ENCODE assay signal across 24 cellular contexts in genomic region chr1:222663535-222663934, GRCh38. TPM values are rescaled to one million over a fixed set of nuclear protein-coding genes. Genes with fewer than 3 reads are reported as not detected.
DNase-seq lines count a peak whose midpoint lies in the region; ATAC-seq, FAIRE-seq and TF ChIP-seq lines count a peak whose summit lies in the region.
"Had no signal": no experiment of that assay in that cellular context is flagged by ENCODE, and none has a peak within 500 bp of the region (broad histone marks: within the 10 kb centered on the region; RNA-seq: fewer than 3 reads in every experiment).

No MANE protein-coding gene starts in this region.

- H3K36me3 Mint-ChIP-seq in activated naive CD8-positive, alpha-beta T cell: peaks cover 4% of the 10 kb centered on the region
- peaks cover 32% of the 10 kb centered on the region for H3K36me3 Mint-ChIP-seq in activated naive CD8-positive, alpha-beta T cell treated with anti-CD3 and anti-CD28 coated beads for 36 hours

- ATAC-seq in K562: no peak
- ATAC-seq: A549; CD8-positive, alpha-beta T cell; GM12878; HCT116 had no signal

- no TSS peak for BruUV-seq in K562 (replicated peaks; lab: Mats Ljungman, UMichigan)

- no peak overlapping the region for H3K27ac ChIP-seq in K562 (ENCODE audit: extremely low read depth, low read depth, low read length)
- H3K27ac ChIP-seq: A549, GM23248 had no signal

- 95% methylated on average over 3 of the region's 3 CpGs for whole genome bisulfite sequencing in K562 (ENCODE audit: insufficient coverage, low coverage, missing lambda C conversion rate)

- H3K4me3 ChIP-seq in K562: no peak overlapping the region
- H3K4me3 ChIP-seq: A549, GM12878, GM23248 had no signal

- no peak overlapping the region for H3K4me2 ChIP-seq in K562 (ENCODE audit: insufficient read depth, low read length)
- H3K4me2 ChIP-seq: A549 had no signal

- no peak overlapping the region for H2AFZ ChIP-seq in K562 (ENCODE audit: low read depth, low read length)
- H2AFZ ChIP-seq: GM23248 had no signal

- intact Hi-C loops in K562 (cut with micrococcal nuclease): loop anchor here (5.0 kb wide), 1 partner anchor 34 kb away; no protein-coding TSS in a partner anchor

- peak overlapping the region; percentile 81 for H3K27ac Mint-ChIP-seq in activated naive CD8-positive, alpha-beta T cell
- no peak overlapping the region for H3K27ac Mint-ChIP-seq in activated naive CD8-positive, alpha-beta T cell treated with anti-CD3 and anti-CD28 coated beads for 36 hours
- H3K27ac Mint-ChIP-seq: H9 had no signal

- H3K9me3 Mint-ChIP-seq in activated naive CD8-positive, alpha-beta T cell (ENCODE audit: low read depth): no peaks in the 10 kb centered on the region
- no peaks in the 10 kb centered on the region for H3K9me3 Mint-ChIP-seq in activated naive CD8-positive, alpha-beta T cell treated with anti-CD3 and anti-CD28 coated beads for 36 hours
- H3K9me3 Mint-ChIP-seq: CD8-positive, alpha-beta T cell; H9 had no signal

- TF ChIP-seq EP300 in K562 (IDR thresholded peaks at IDR 0.05; ENCODE audit: low read length): no peak

- FAIRE-seq in H54 (lab: Jason Lieb, UNC) (peak; percentile 23), K562 (lab: Jason Lieb, UNC) (no peak)
- FAIRE-seq: A549, GM12878, GM18507, H1 had no signal

- no peaks in the 10 kb centered on the region for H3K9me3 ChIP-seq in K562 (replicated peaks; ENCODE audit: control insufficient read depth, insufficient read depth, low read depth, low read length)
- H3K9me3 ChIP-seq: A549, Caco-2 had no signal

- H3K27me3 ChIP-seq in K562 (ENCODE audit: control insufficient read depth in 2 of 2, insufficient read depth in 2 of 2, low read length in 2 of 2): no peaks in the 10 kb centered on the region

- in situ Hi-C loops in K562 (cut with MboI) (no loop called here), GM13977 (cut with MboI; ENCODE audit: low pct_unique_long_range_greater_than_20kb, low sequenced_read_pairs, unreplicated experiment) (no loop called here)

- no peak for DNase-seq in activated naive CD8-positive, alpha-beta T cell treated with anti-CD3 and anti-CD28 coated beads for 36 hours
- DNase-seq in H54 (ENCODE audit: insufficient read length, low spot score) (no peak), K562 (ENCODE audit: extremely low read depth in 1 of 4, low spot score in 3 of 4) (no peak), T-helper 1 cell (no peak), GM13977 (ENCODE audit: low spot score) (no peak), nucleus accumbens (lab: John Stamatoyannopoulos, UW) (no peak)
- DNase-seq: 8988T; ACHN; AML-193; C1 segment of cervical spinal cord; Caco-2; CD8-positive, alpha-beta T cell; DMS 273 treated with DMSO at 0.1 percent for 48 hours; DMS79; EL; GDM1; GM23248; H9 had no signal

- TF ChIP-seq RAD21 in K562 (CRISPR knock-in tag; conservative IDR thresholded peaks at IDR 0.05 in 1 of 2, IDR thresholded peaks at IDR 0.05 in 1 of 2): no peak

- H3K4me1 ChIP-seq in K562 (replicated peaks in 1 of 2; ENCODE audit: control insufficient read depth in 2 of 2, insufficient read depth in 2 of 2, low read length in 2 of 2): no peaks in the 10 kb centered on the region
- H3K4me1 ChIP-seq: A549, Caco-2 had no signal

- H3K79me2 ChIP-seq in K562 (ENCODE audit: control insufficient read depth, insufficient read depth, low read length): no peaks in the 10 kb centered on the region

- no peak overlapping the region for H3K4me3 Mint-ChIP-seq in activated naive CD8-positive, alpha-beta T cell
- no peak overlapping the region for H3K4me3 Mint-ChIP-seq in activated naive CD8-positive, alpha-beta T cell treated with anti-CD3 and anti-CD28 coated beads for 36 hours
- H3K4me3 Mint-ChIP-seq: CD8-positive, alpha-beta T cell; H9 had no signal

- H3K9me1 ChIP-seq in K562 (ENCODE audit: control insufficient read depth, insufficient read depth, low read length): no peaks in the 10 kb centered on the region

- TF ChIP-seq POLR2A in H54 (IDR thresholded peaks at IDR 0.05; ENCODE audit: low read depth, low read length) (no peak), K562 (conservative IDR thresholded peaks at IDR 0.05) (no peak)

- H3K27me3 Mint-ChIP-seq in activated naive CD8-positive, alpha-beta T cell: no peaks in the 10 kb centered on the region
- no peaks in the 10 kb centered on the region for H3K27me3 Mint-ChIP-seq in activated naive CD8-positive, alpha-beta T cell treated with anti-CD3 and anti-CD28 coated beads for 36 hours

- peaks cover 18% of the 10 kb centered on the region for H3K4me1 Mint-ChIP-seq in activated naive CD8-positive, alpha-beta T cell (ENCODE audit: low read depth)
- H3K4me1 Mint-ChIP-seq in activated naive CD8-positive, alpha-beta T cell treated with anti-CD3 and anti-CD28 coated beads for 36 hours: peaks cover 18% of the 10 kb centered on the region
- H3K4me1 Mint-ChIP-seq: H9 had no signal

- H4K20me1 ChIP-seq in K562 (replicated peaks; ENCODE audit: control insufficient read depth, insufficient read depth, low read length): no peaks in the 10 kb centered on the region

- TF ChIP-seq CTCF in K562 (IDR thresholded peaks at IDR 0.05 in 2 of 3, conservative IDR thresholded peaks at IDR 0.05 in 1 of 3; ENCODE audit: insufficient read depth in 2 of 3, low read depth in 1 of 3, low read length in 3 of 3) (no peak), GM13977 (IDR thresholded peaks at IDR 0.05; ENCODE audit: extremely low read depth, insufficient read depth, missing control alignments) (no peak)

- CTCF ChIA-PET in K562 (lab: Yijun Ruan, JAX; ENCODE audit: low intra/inter-chr PET ratio): no interaction called here

- peaks cover 92% of the 10 kb centered on the region for H3K36me3 ChIP-seq in K562 (ENCODE audit: control insufficient read depth, insufficient read depth, low read length)

- H3K9ac ChIP-seq in K562 (ENCODE audit: insufficient read depth in 1 of 2, low read depth in 2 of 2, low read length in 2 of 2): no peak overlapping the region
- H3K9ac ChIP-seq: GM23248 had no signal

- POLR2A ChIA-PET in K562 (lab: Yijun Ruan, JAX): no interaction called here

RNA-seq across cellular contexts. Expression of gene MIA3, which starts 45.6 kb away (rescaled TPM):
- total RNA-seq in activated naive CD8-positive, alpha-beta T cell treated with anti-CD3 and anti-CD28 coated beads for 36 hours: 10 to 100 TPM; 46.8 to 48.6 TPM
- 45.8 and 148 TPM in 2 replicates for total RNA-seq in K562 (2011; cell fraction: chromatin; rRNA removed; ENCODE audit: low replicate concordance)
- total RNA-seq in K562 (2011; cell fraction: nucleolus; rRNA removed): 35.4 and 43.8 TPM in 2 replicates
- 64.4 and 101 TPM in 2 replicates for total RNA-seq in K562 (2011; cell fraction: nucleoplasm; rRNA removed)
- 38.6 and 57.8 TPM in 2 replicates for total RNA-seq in K562 (2014; rRNA removed)
- 64.3 and 68.1 TPM in 2 replicates for total RNA-seq in K562 (2014; rRNA removed; fragmentation: Illumina TruSeq; extraction: Trizol)
- 72.8 and 79.8 TPM in 2 replicates for total RNA-seq in K562 (2015; rRNA removed; fragmentation: Illumina TruSeq; extraction: Trizol)
- 64.9 and 67.5 TPM in 2 replicates for total RNA-seq in K562 (2021)
- polyA plus RNA-seq in K562 (2011; rRNA removed): 34.0 and 63.3 TPM in 2 replicates
- 54.4 and 81.8 TPM in 2 replicates for polyA plus RNA-seq in K562 (2011; cell fraction: cytosol; rRNA removed)
- polyA plus RNA-seq in K562 (2011; cell fraction: nucleus; rRNA removed): 285 and 344 TPM in 2 replicates
- polyA plus RNA-seq in K562 (2012): 43.6 and 50.3 TPM in 2 replicates
- 61.7 and 89.4 TPM in 2 replicates for polyA plus RNA-seq in K562 (2014; fragmentation: Illumina TruSeq; extraction: Trizol)
- 10 to 100 TPM; 21.6 to 40.8 TPM for polyA plus RNA-seq in K562 (2014; fragmentation: Nextera tagmentation; extraction: Ambion mirVana)
- polyA plus RNA-seq in K562 (2014; rRNA removed): 33.1 and 34.4 TPM in 2 replicates
- polyA minus RNA-seq in K562 (2011; rRNA and poly(A)+ RNA removed): 52.5 and 69.6 TPM in 2 replicates
- 28.4 and 36.3 TPM in 2 replicates for polyA minus RNA-seq in K562 (2011; cell fraction: cytosol; rRNA and poly(A)+ RNA removed)
- polyA minus RNA-seq in K562 (2011; cell fraction: nucleus; rRNA and poly(A)+ RNA removed): 44.2 and 79.3 TPM in 2 replicates

RNA-seq across cellular contexts. Expression of gene AIDA, which starts 48.8 kb away (rescaled TPM):
- 10 to 100 TPM; 69.6 to 73.6 TPM for total RNA-seq in activated naive CD8-positive, alpha-beta T cell treated with anti-CD3 and anti-CD28 coated beads for 36 hours
- total RNA-seq in K562 (2011; cell fraction: chromatin; rRNA removed; ENCODE audit: low replicate concordance): 11.7 and 26.3 TPM in 2 replicates
- total RNA-seq in K562 (2011; cell fraction: nucleolus; rRNA removed): 8.3 and 8.7 TPM in 2 replicates
- 17.7 and 27.3 TPM in 2 replicates for total RNA-seq in K562 (2011; cell fraction: nucleoplasm; rRNA removed)
- 20.2 and 24.4 TPM in 2 replicates for total RNA-seq in K562 (2014; rRNA removed)
- 24.9 and 30.1 TPM in 2 replicates for total RNA-seq in K562 (2014; rRNA removed; fragmentation: Illumina TruSeq; extraction: Trizol)
- 19.9 and 21.8 TPM in 2 replicates for total RNA-seq in K562 (2015; rRNA removed; fragmentation: Illumina TruSeq; extraction: Trizol)
- total RNA-seq in K562 (2021): 45.6 and 51.3 TPM in 2 replicates
- polyA plus RNA-seq in K562 (2011; rRNA removed): 68.8 and 77.9 TPM in 2 replicates
- polyA plus RNA-seq in K562 (2011; cell fraction: cytosol; rRNA removed): 19.6 and 34.7 TPM in 2 replicates
- polyA plus RNA-seq in K562 (2011; cell fraction: nucleus; rRNA removed): 12.0 and 22.3 TPM in 2 replicates
- 39.3 and 48.1 TPM in 2 replicates for polyA plus RNA-seq in K562 (2012)
- 45.6 and 58.9 TPM in 2 replicates for polyA plus RNA-seq in K562 (2014; fragmentation: Illumina TruSeq; extraction: Trizol)
- polyA plus RNA-seq in K562 (2014; fragmentation: Nextera tagmentation; extraction: Ambion mirVana): 10 to 100 TPM; 18.2 to 19.1 TPM
- 36.4 and 36.8 TPM in 2 replicates for polyA plus RNA-seq in K562 (2014; rRNA removed)
- polyA minus RNA-seq in K562 (2011; rRNA and poly(A)+ RNA removed): 90.0 and 90.7 TPM in 2 replicates
- polyA minus RNA-seq in K562 (2011; cell fraction: cytosol; rRNA and poly(A)+ RNA removed): 38.3 and 54.9 TPM in 2 replicates
- 12.4 and 21.2 TPM in 2 replicates for polyA minus RNA-seq in K562 (2011; cell fraction: nucleus; rRNA and poly(A)+ RNA removed)

RNA-seq across cellular contexts. Expression of gene BROX, which starts 48.8 kb away (rescaled TPM):
- total RNA-seq in activated naive CD8-positive, alpha-beta T cell treated with anti-CD3 and anti-CD28 coated beads for 36 hours: 10 to 100 TPM; 36.7 to 37.6 TPM
- 10.8 and 23.6 TPM in 2 replicates for total RNA-seq in K562 (2011; cell fraction: chromatin; rRNA removed; ENCODE audit: low replicate concordance)
- total RNA-seq in K562 (2011; cell fraction: nucleolus; rRNA removed): 7.0 and 8.4 TPM in 2 replicates
- 18.0 and 22.1 TPM in 2 replicates for total RNA-seq in K562 (2011; cell fraction: nucleoplasm; rRNA removed)
- 30.8 and 32.2 TPM in 2 replicates for total RNA-seq in K562 (2014; rRNA removed)
- 68.0 and 75.7 TPM in 2 replicates for total RNA-seq in K562 (2014; rRNA removed; fragmentation: Illumina TruSeq; extraction: Trizol)
- total RNA-seq in K562 (2015; rRNA removed; fragmentation: Illumina TruSeq; extraction: Trizol): 45.0 and 51.3 TPM in 2 replicates
- 43.8 and 45.1 TPM in 2 replicates for total RNA-seq in K562 (2021)
- 6.8 and 9.4 TPM in 2 replicates for polyA plus RNA-seq in K562 (2011; rRNA removed)
- polyA plus RNA-seq in K562 (2011; cell fraction: cytosol; rRNA removed): 2.3 and 5.6 TPM in 2 replicates
- 4.4 and 5.0 TPM in 2 replicates for polyA plus RNA-seq in K562 (2011; cell fraction: nucleus; rRNA removed)
- 28.7 and 30.7 TPM in 2 replicates for polyA plus RNA-seq in K562 (2012)
- 21.3 and 23.7 TPM in 2 replicates for polyA plus RNA-seq in K562 (2014; fragmentation: Illumina TruSeq; extraction: Trizol)
- 100 to 1,000 TPM in 1 of 2 experiments, 10 to 100 TPM in 1; 86.3 to 153 TPM for polyA plus RNA-seq in K562 (2014; fragmentation: Nextera tagmentation; extraction: Ambion mirVana)
- 16.6 and 16.8 TPM in 2 replicates for polyA plus RNA-seq in K562 (2014; rRNA removed)
- 16.6 and 20.0 TPM in 2 replicates for polyA minus RNA-seq in K562 (2011; rRNA and poly(A)+ RNA removed)
- polyA minus RNA-seq in K562 (2011; cell fraction: cytosol; rRNA and poly(A)+ RNA removed): 13.6 and 15.0 TPM in 2 replicates
- 6.1 and 9.3 TPM in 2 replicates for polyA minus RNA-seq in K562 (2011; cell fraction: nucleus; rRNA and poly(A)+ RNA removed)
